In genomic region chr13:29713841-29714240, GRCh38 we compare ENCODE assay signal across 11 cellular contexts.
DNase-seq lines count a peak whose midpoint lies in the region; ATAC-seq, FAIRE-seq and TF ChIP-seq lines count a peak whose summit lies in the region.
"Had no signal": no experiment of that assay in that cellular context is flagged by ENCODE, and none has a peak within 500 bp of the region (broad histone marks: within the 10 kb centered on the region; RNA-seq: fewer than 3 reads in every experiment).

No MANE protein-coding gene starts in this region.

- no peak for DNase-seq in Caco-2
- peak; percentile 8 for DNase-seq in HCT116 (ENCODE audit: low read depth, low spot score)
- DNase-seq in astrocyte (ENCODE audit: low read depth): no peak
- DNase-seq in lung microvascular endothelial cell (ENCODE audit: low read depth in 2 of 2): peak; percentile 29 to 32
- no peak for DNase-seq in amniotic stem cell (lab: John Stamatoyannopoulos, UW)
- DNase-seq in superior temporal gyrus (ENCODE audit: extremely low spot score): no peak
- DNase-seq: effector CD8-positive, alpha-beta T cell; NCI-H187 had no signal

- H3K27ac ChIP-seq in HCT116 (ENCODE audit: low read depth, low read length) (no peak overlapping the region), astrocyte (ENCODE audit: low read depth, low read length) (no peak overlapping the region)
- H3K27ac ChIP-seq: neutrophil had no signal

- H2AFZ ChIP-seq in HCT116 (ENCODE audit: low read depth, low read length, poor library complexity, severe bottlenecking) (no peak overlapping the region), astrocyte (ENCODE audit: low read depth, low read length) (no peak overlapping the region)

- H3K27me3 Mint-ChIP-seq in Caco-2 (ENCODE audit: insufficient read depth, unreplicated experiment): peaks cover 9% of the 10 kb centered on the region
- H3K27me3 Mint-ChIP-seq in astrocyte (ENCODE audit: low read depth, unreplicated experiment): peaks cover 18% of the 10 kb centered on the region

- POLR2A ChIA-PET in Caco-2 (lab: Charles Lee) (no interaction called here), HCT116 (lab: Charles Lee) (no interaction called here)

- no peaks in the 10 kb centered on the region for H3K4me1 Mint-ChIP-seq in Caco-2 (ENCODE audit: low read depth, unreplicated experiment)
- peaks cover 6% of the 10 kb centered on the region for H3K4me1 Mint-ChIP-seq in astrocyte (ENCODE audit: low read depth, unreplicated experiment)

- H3K9me3 ChIP-seq in Caco-2 (peaks cover 5% of the 10 kb centered on the region; the same call in 1 of the 2 replicates), HCT116 (ENCODE audit: control insufficient read depth in 1 of 2, insufficient read depth in 1 of 2, low read depth in 1 of 2, low read length in 2 of 2) (peaks cover 0 to 5% of the 10 kb centered on the region in 2 experiments; a peak in 1 of 4 replicates), astrocyte (ENCODE audit: insufficient read depth, low read depth, low read length) (peaks cover 3% of the 10 kb centered on the region)
- H3K9me3 ChIP-seq: neutrophil had no signal

- RAD21 ChIA-PET in HCT116 (lab: Charles Lee; ENCODE audit: low non-redundant PET in 1 of 2, low total read pairs in 2 of 2, uncharacterized antibody in 2 of 2, unreplicated experiment in 2 of 2): no interaction called here

- H3K36me3 ChIP-seq in Caco-2 (ENCODE audit: control insufficient read depth, insufficient read depth, low read length): no peaks in the 10 kb centered on the region
- H3K36me3 ChIP-seq in HCT116 (ENCODE audit: control insufficient read depth in 1 of 2, insufficient read depth in 2 of 2, low read length in 2 of 2): no peaks in the 10 kb centered on the region
- H3K36me3 ChIP-seq in astrocyte (ENCODE audit: insufficient read depth, low read length): no peaks in the 10 kb centered on the region
- H3K36me3 ChIP-seq: neutrophil had no signal

- H3K79me2 ChIP-seq in HCT116 (ENCODE audit: insufficient read depth, low read length): no peaks in the 10 kb centered on the region
- no peaks in the 10 kb centered on the region for H3K79me2 ChIP-seq in astrocyte (ENCODE audit: insufficient read depth, low read length)

- peak; percentile 43 to 71 for TF ChIP-seq CTCF in Caco-2 (IDR thresholded peaks at IDR 0.05; ENCODE audit: insufficient read depth in 1 of 2, low read depth in 1 of 2, low read length in 1 of 2, severe bottlenecking in 1 of 2, unreplicated experiment in 1 of 2)
- TF ChIP-seq CTCF in HCT116 (IDR thresholded peaks at IDR 0.05 in 2 of 3, conservative IDR thresholded peaks at IDR 0.05 in 1 of 3; ENCODE audit: borderline replicate concordance in 1 of 3, insufficient read depth in 1 of 3, low read depth in 2 of 3, low read length in 2 of 3): peak; percentile 34 to 94 (median 82); a peak in 5 of 6 replicates
- TF ChIP-seq CTCF in astrocyte (IDR thresholded peaks at IDR 0.05; ENCODE audit: insufficient read depth, low read depth, low read length): peak; percentile 83

- no peak overlapping the region for H3K27ac Mint-ChIP-seq in Caco-2 (ENCODE audit: unreplicated experiment)
- no peak overlapping the region for H3K27ac Mint-ChIP-seq in astrocyte (ENCODE audit: unreplicated experiment)

- TF ChIP-seq POLR2A in HCT116 (IDR thresholded peaks at IDR 0.05; ENCODE audit: borderline replicate concordance, extremely low read depth, insufficient read depth, insufficient read length): no peak

- BruUV-seq in Caco-2 (replicated peaks; lab: Mats Ljungman, UMichigan): no TSS peak
- no TSS peak for BruUV-seq in HCT116 (replicated peaks; lab: Mats Ljungman, UMichigan)

- H3K9me3 Mint-ChIP-seq in Caco-2 (ENCODE audit: unreplicated experiment) (peaks cover 9% of the 10 kb centered on the region), astrocyte (ENCODE audit: unreplicated experiment) (no peaks in the 10 kb centered on the region)

- no peak overlapping the region for H3K4me3 Mint-ChIP-seq in Caco-2 (ENCODE audit: unreplicated experiment)
- H3K4me3 Mint-ChIP-seq in astrocyte (ENCODE audit: unreplicated experiment): no peak overlapping the region

- H3K4me2 ChIP-seq in HCT116 (ENCODE audit: low read length) (no peak overlapping the region), astrocyte (ENCODE audit: low read length) (no peak overlapping the region)

- H3K36me3 Mint-ChIP-seq in Caco-2 (ENCODE audit: insufficient read depth, unreplicated experiment) (no peaks in the 10 kb centered on the region), astrocyte (ENCODE audit: low read depth, unreplicated experiment) (no peaks in the 10 kb centered on the region)

- H4K20me1 ChIP-seq in HCT116 (ENCODE audit: insufficient read depth): no peaks in the 10 kb centered on the region
- H4K20me1 ChIP-seq in astrocyte (ENCODE audit: insufficient read depth, low read length): no peaks in the 10 kb centered on the region

- H3K9ac ChIP-seq in HCT116 (ENCODE audit: low read length) (no peak overlapping the region), astrocyte (ENCODE audit: low read length) (no peak overlapping the region)

- peak; percentile 17 for FAIRE-seq in astrocyte (lab: Jason Lieb, UNC)

- intact Hi-C loops in Caco-2 (cut with micrococcal nuclease; ENCODE audit: unreplicated experiment): no loop called here
- intact Hi-C loops in HCT116 (cut with micrococcal nuclease): no loop called here

- no peaks in the 10 kb centered on the region for H3K4me1 ChIP-seq in Caco-2
- no peaks in the 10 kb centered on the region for H3K4me1 ChIP-seq in HCT116 (ENCODE audit: control insufficient read depth in 1 of 2, insufficient read depth in 2 of 2, low read length in 2 of 2)
- H3K4me1 ChIP-seq in astrocyte (ENCODE audit: insufficient read depth, low read length): no peaks in the 10 kb centered on the region

- CTCF ChIA-PET in Caco-2 (lab: Charles Lee) (interaction anchor here (1.4 kb wide), 1 partner anchor 205 kb away, joined by 3 read pairs; no protein-coding TSS in a partner anchor), HCT116 (lab: Charles Lee) (interaction anchor here (0.6 to 1.2 kb wide), 2 partner anchors 206 to 401 kb away, joined by 3 read pairs; no protein-coding TSS in a partner anchor)

- ATAC-seq in HCT116 (peak; percentile 46; the same call in 1 of the 2 replicates), HG02885 (IDR thresholded peaks at IDR 0.05; ENCODE audit: poor library complexity, unreplicated experiment) (no peak), HG02798 (IDR thresholded peaks at IDR 0.05; ENCODE audit: poor library complexity, unreplicated experiment) (no peak)

- H3K4me3 ChIP-seq in Caco-2 (ENCODE audit: low read depth, low read length) (no peak overlapping the region), HCT116 (replicated peaks in 1 of 2; ENCODE audit: low read depth in 1 of 2, low read length in 2 of 2) (no peak overlapping the region), astrocyte (ENCODE audit: insufficient read depth, low read depth, low read length) (no peak overlapping the region)

- H3K9me2 ChIP-seq in HCT116 (ENCODE audit: insufficient read depth): no peaks in the 10 kb centered on the region

- TF ChIP-seq RAD21 in HCT116 (IDR thresholded peaks at IDR 0.05; ENCODE audit: low read depth): peak; percentile 55

- H3K27me3 ChIP-seq in Caco-2 (replicated peaks; ENCODE audit: control insufficient read depth, insufficient read depth, low read length) (no peaks in the 10 kb centered on the region; the same call in 1 of the 2 replicates), HCT116 (ENCODE audit: insufficient read depth, low read length) (peaks cover 11% of the 10 kb centered on the region; the same call in 1 of the 2 replicates), astrocyte (ENCODE audit: insufficient read depth, low read length) (peaks cover 1% of the 10 kb centered on the region)

TF ChIP-seq in HCT116, 20 proteins besides CTCF, POLR2A, EP300 and RAD21:
- TF ChIP-seq ZFX (IDR thresholded peaks at IDR 0.05) (no peak), SIN3A (IDR thresholded peaks at IDR 0.05; ENCODE audit: low read depth) (no peak), JUND (IDR thresholded peaks at IDR 0.05) (no peak), ZBTB33 (IDR thresholded peaks at IDR 0.05; ENCODE audit: extremely low read depth, insufficient replicate concordance, low read length) (no peak), MAX (IDR thresholded peaks at IDR 0.05) (no peak), ELF1 (IDR thresholded peaks at IDR 0.05; ENCODE audit: borderline replicate concordance, low read depth) (no peak), ATF3 (IDR thresholded peaks at IDR 0.05) (no peak), EZH2phosphoT487 (IDR thresholded peaks at IDR 0.05; ENCODE audit: borderline replicate concordance) (no peak), CEBPB (IDR thresholded peaks at IDR 0.05; ENCODE audit: low read depth) (no peak), YY1 (IDR thresholded peaks at IDR 0.05; ENCODE audit: extremely low read depth, insufficient replicate concordance, low read depth, low read length) (no peak), EZH2 (IDR thresholded peaks at IDR 0.05) (no peak), CBX3 (IDR thresholded peaks at IDR 0.05; ENCODE audit: low read depth) (no peak), FOSL1 (IDR thresholded peaks at IDR 0.05; ENCODE audit: low read depth) (no peak)

Comparison
In these comparisons a context has a peak if more than half of its experiments do, and no peak if none do; other contexts are left out.
1. DNase-seq: peak in HCT116 (single experiment) and lung microvascular endothelial cell (2 of 2); none in Caco-2 (0 of 2), astrocyte (single experiment), amniotic stem cell (single experiment) and superior temporal gyrus (single experiment).
2. Peak in every context shown above with its lines, with median percentiles within 50 percentile points of each other: CTCF ChIP-seq.